Comparison of ENCODE assay signal across 3 cellular contexts in genomic region chr1:4054957-4055676, GRCh38.
TF ChIP-seq lines count a peak whose summit lies in the region.

No MANE protein-coding gene starts in this region.

TF ChIP-seq in SK-N-SH, 30 proteins besides CTCF, POLR2A, EP300 and RAD21:
- TF ChIP-seq CHD2 (IDR thresholded peaks at IDR 0.05; ENCODE audit: low read length, partially characterized antibody) (no peak), ELF1 (IDR thresholded peaks at IDR 0.05) (no peak), MEF2A (IDR thresholded peaks at IDR 0.05; ENCODE audit: borderline replicate concordance, low read depth) (no peak), TEAD4 (IDR thresholded peaks at IDR 0.05; ENCODE audit: borderline replicate concordance, insufficient read depth) (no peak), REST (IDR thresholded peaks at IDR 0.05; ENCODE audit: low read depth, low read length) (no peak)
- TF ChIP-seq, protein P1, sequence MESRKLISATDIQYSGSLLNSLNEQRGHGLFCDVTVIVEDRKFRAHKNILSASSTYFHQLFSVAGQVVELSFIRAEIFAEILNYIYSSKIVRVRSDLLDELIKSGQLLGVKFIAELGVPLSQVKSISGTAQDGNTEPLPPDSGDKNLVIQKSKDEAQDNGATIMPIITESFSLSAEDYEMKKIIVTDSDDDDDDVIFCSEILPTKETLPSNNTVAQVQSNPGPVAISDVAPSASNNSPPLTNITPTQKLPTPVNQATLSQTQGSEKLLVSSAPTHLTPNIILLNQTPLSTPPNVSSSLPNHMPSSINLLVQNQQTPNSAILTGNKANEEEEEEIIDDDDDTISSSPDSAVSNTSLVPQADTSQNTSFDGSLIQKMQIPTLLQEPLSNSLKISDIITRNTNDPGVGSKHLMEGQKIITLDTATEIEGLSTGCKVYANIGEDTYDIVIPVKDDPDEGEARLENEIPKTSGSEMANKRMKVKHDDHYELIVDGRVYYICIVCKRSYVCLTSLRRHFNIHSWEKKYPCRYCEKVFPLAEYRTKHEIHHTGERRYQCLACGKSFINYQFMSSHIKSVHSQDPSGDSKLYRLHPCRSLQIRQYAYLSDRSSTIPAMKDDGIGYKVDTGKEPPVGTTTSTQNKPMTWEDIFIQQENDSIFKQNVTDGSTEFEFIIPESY (IDR thresholded peaks at IDR 0.05; ENCODE audit: borderline replicate concordance, low read depth) = no peak

TF ChIP-seq in SK-N-SH treated with all-trans-retinoic acid at 6 μM for 48 hours, 23 proteins besides CTCF, POLR2A, EP300 and RAD21:
- TF ChIP-seq ZFP3 (CRISPR knock-in tag; IDR thresholded peaks at IDR 0.05) = no peak
- TF ChIP-seq ISL1 (CRISPR knock-in tag; IDR thresholded peaks at IDR 0.05) = no peak
- no peak for TF ChIP-seq OSR1 (CRISPR knock-in tag; IDR thresholded peaks at IDR 0.05)
- TF ChIP-seq ARNTL (CRISPR knock-in tag; IDR thresholded peaks at IDR 0.05; ENCODE audit: borderline replicate concordance, low read depth) = no peak
- TF ChIP-seq PATZ1 (CRISPR knock-in tag; IDR thresholded peaks at IDR 0.05; ENCODE audit: borderline replicate concordance) = no peak
- TF ChIP-seq GLIS3 (CRISPR knock-in tag; IDR thresholded peaks at IDR 0.05) = no peak
- no peak for TF ChIP-seq ZNF8 (CRISPR knock-in tag; IDR thresholded peaks at IDR 0.05)
- TF ChIP-seq SNAI2 (CRISPR knock-in tag; IDR thresholded peaks at IDR 0.05) = no peak

TF ChIP-seq in H1, 55 proteins besides CTCF, POLR2A, EP300 and RAD21:
- TF ChIP-seq MAX (IDR thresholded peaks at IDR 0.05) (0 out of 2 replicates have a peak, but pooled peaks have one; percentile 5), ZNF274 (IDR thresholded peaks at IDR 0.05; ENCODE audit: borderline replicate concordance, extremely low read depth, low read length) (no peak), HDAC2 (IDR thresholded peaks at IDR 0.05; ENCODE audit: borderline replicate concordance in 1 of 2, low read depth in 2 of 2, low read length in 2 of 2) (no peak)
